Comparison of ENCODE assay signal across 1 cellular context in the genomic region with DNA sequence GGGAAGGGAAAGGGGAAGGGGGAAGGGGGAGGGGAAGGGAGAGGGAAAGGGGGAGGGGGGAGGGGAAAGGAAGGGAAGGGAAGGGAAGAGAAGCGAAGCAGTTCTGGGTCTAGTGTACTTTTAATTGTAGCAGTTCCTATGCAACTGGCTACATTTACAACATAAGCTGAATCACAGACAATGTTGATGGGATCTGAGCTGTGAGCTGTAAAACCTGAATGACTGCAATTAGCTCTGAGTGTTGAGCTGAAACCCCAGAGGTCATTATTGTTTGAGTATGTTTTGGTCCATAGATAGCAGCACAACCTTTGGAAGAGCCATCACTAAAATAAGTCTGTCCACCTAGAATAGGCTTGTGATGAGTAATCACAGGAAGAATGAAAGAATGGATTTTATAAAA.
TF ChIP-seq lines count a peak whose summit lies in the region.

No MANE protein-coding gene starts in this region.

TF ChIP-seq in A549, 52 proteins besides CTCF, POLR2A, EP300 and RAD21 (continued from another document):
- no peak for TF ChIP-seq HMGXB4 (CRISPR knock-in tag; IDR thresholded peaks at IDR 0.05; ENCODE audit: borderline replicate concordance)
- no peak for TF ChIP-seq CHD4 (IDR thresholded peaks at IDR 0.05; ENCODE audit: borderline replicate concordance)
- TF ChIP-seq HOXA7 (CRISPR knock-in tag; IDR thresholded peaks at IDR 0.05) = no peak
- TF ChIP-seq RARB (CRISPR knock-in tag; IDR thresholded peaks at IDR 0.05) = no peak
